ENCODE assay signal across 1 cellular context in genomic region chr3:53705774-53706173, GRCh38.
TF ChIP-seq lines count a peak whose summit lies in the region.

No MANE protein-coding gene starts in this region.

TF ChIP-seq in A549, 52 proteins besides CTCF, POLR2A, EP300 and RAD21 (continued from another document):
- TF ChIP-seq, protein P1, sequence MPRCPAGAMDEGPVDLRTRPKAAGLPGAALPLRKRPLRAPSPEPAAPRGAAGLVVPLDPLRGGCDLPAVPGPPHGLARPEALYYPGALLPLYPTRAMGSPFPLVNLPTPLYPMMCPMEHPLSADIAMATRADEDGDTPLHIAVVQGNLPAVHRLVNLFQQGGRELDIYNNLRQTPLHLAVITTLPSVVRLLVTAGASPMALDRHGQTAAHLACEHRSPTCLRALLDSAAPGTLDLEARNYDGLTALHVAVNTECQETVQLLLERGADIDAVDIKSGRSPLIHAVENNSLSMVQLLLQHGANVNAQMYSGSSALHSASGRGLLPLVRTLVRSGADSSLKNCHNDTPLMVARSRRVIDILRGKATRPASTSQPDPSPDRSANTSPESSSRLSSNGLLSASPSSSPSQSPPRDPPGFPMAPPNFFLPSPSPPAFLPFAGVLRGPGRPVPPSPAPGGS (IDR thresholded peaks at IDR 0.05), result no peak
- TF ChIP-seq FOSB (CRISPR knock-in tag; IDR thresholded peaks at IDR 0.05) (no peak), ZNF302 (CRISPR knock-in tag; IDR thresholded peaks at IDR 0.05) (no peak)
